15 cellular contexts compared by ENCODE assay signal in genomic region chr11:12269446-12270214, GRCh38.
DNase-seq lines count a peak whose midpoint lies in the region; ATAC-seq and TF ChIP-seq lines count a peak whose summit lies in the region.
"Had no signal": no experiment of that assay in that cellular context is flagged by ENCODE, and none has a peak within 500 bp of the region (broad histone marks: within the 10 kb centered on the region; RNA-seq: fewer than 3 reads in every experiment).

No MANE protein-coding gene starts in this region.

- no peak overlapping the region for H3K4me3 ChIP-seq in coronary artery
- no peak overlapping the region for H3K4me3 ChIP-seq in right lobe of liver
- H3K4me3 ChIP-seq in smooth muscle cell: no peak overlapping the region
- no peak overlapping the region for H3K4me3 ChIP-seq in endodermal cell (ENCODE audit: low read length)
- H3K4me3 ChIP-seq in adrenal gland: no peak overlapping the region
- H3K4me3 ChIP-seq: suprapubic skin had no signal

- no peaks in the 10 kb centered on the region for H3K79me2 ChIP-seq in smooth muscle cell (ENCODE audit: low read depth)

- H3K36me3 Mint-ChIP-seq in endodermal cell (ENCODE audit: low read depth): no peaks in the 10 kb centered on the region
- H3K36me3 Mint-ChIP-seq in CD4-positive, alpha-beta T cell (ENCODE audit: low read depth): no peaks in the 10 kb centered on the region

- H3K4me1 ChIP-seq in right lobe of liver (no peaks in the 10 kb centered on the region), smooth muscle cell (ENCODE audit: low read depth) (peaks cover 2% of the 10 kb centered on the region), endodermal cell (ENCODE audit: control insufficient read depth, insufficient read depth, low read length) (no peaks in the 10 kb centered on the region), adrenal gland (replicated peaks in 1 of 2) (no peaks in the 10 kb centered on the region)

- H3K4me2 ChIP-seq in smooth muscle cell: peak overlapping the region; percentile 12

- ATAC-seq in right lobe of liver: peak; percentile 6 to 53 (median 27)
- ATAC-seq in CD4-positive, alpha-beta T cell (ENCODE audit: poor library complexity): no peak

- no peaks in the 10 kb centered on the region for H3K9me3 Mint-ChIP-seq in endodermal cell
- H3K9me3 Mint-ChIP-seq in CD4-positive, alpha-beta T cell: no peaks in the 10 kb centered on the region

- peaks cover 4% of the 10 kb centered on the region for H3K4me1 Mint-ChIP-seq in endodermal cell
- H3K4me1 Mint-ChIP-seq in CD4-positive, alpha-beta T cell (ENCODE audit: low read depth): no peaks in the 10 kb centered on the region

- no peak overlapping the region for H3K4me3 Mint-ChIP-seq in endodermal cell
- no peak overlapping the region for H3K4me3 Mint-ChIP-seq in CD4-positive, alpha-beta T cell

- intact Hi-C loops in right lobe of liver (cut with DNase I): no loop called here
- intact Hi-C loops in adrenal gland (cut with DNase I): no loop called here
- intact Hi-C loops in CD4-positive, alpha-beta T cell (cut with DNase I, micrococcal nuclease): no loop called here

- no peaks in the 10 kb centered on the region for H3K27me3 Mint-ChIP-seq in endodermal cell (ENCODE audit: insufficient read depth)
- no peaks in the 10 kb centered on the region for H3K27me3 Mint-ChIP-seq in CD4-positive, alpha-beta T cell

- no peaks in the 10 kb centered on the region for H3K27me3 ChIP-seq in right lobe of liver
- no peaks in the 10 kb centered on the region for H3K27me3 ChIP-seq in smooth muscle cell (ENCODE audit: low read depth)
- H3K27me3 ChIP-seq in endodermal cell (ENCODE audit: control insufficient read depth, insufficient read depth, low read length, poor library complexity, severe bottlenecking): no peaks in the 10 kb centered on the region
- no peaks in the 10 kb centered on the region for H3K27me3 ChIP-seq in adrenal gland
- no peaks in the 10 kb centered on the region for H3K27me3 ChIP-seq in CD4-positive, alpha-beta T cell (ENCODE audit: control insufficient read depth, insufficient read depth, low read length)
- H3K27me3 ChIP-seq: suprapubic skin had no signal

- H3K9ac ChIP-seq in smooth muscle cell (ENCODE audit: low read depth): no peak overlapping the region
- no peak overlapping the region for H3K9ac ChIP-seq in endodermal cell (ENCODE audit: extremely low read depth, low read length, poor library complexity, severe bottlenecking)

- no peak overlapping the region for H2AFZ ChIP-seq in smooth muscle cell (ENCODE audit: low read depth)

- no peak for TF ChIP-seq POLR2A in right lobe of liver (IDR thresholded peaks at IDR 0.05)
- TF ChIP-seq POLR2A in adrenal gland (IDR thresholded peaks at IDR 0.05): no peak

- no peaks in the 10 kb centered on the region for H4K20me1 ChIP-seq in smooth muscle cell (ENCODE audit: low read depth)

- peaks cover 12% of the 10 kb centered on the region for H3F3A ChIP-seq in smooth muscle cell (ENCODE audit: low read depth)

- POLR2A ChIA-PET in CD4-positive, alpha-beta T cell (lab: Charles Lee): interaction anchor here (0.6 kb wide), 1 partner anchor 245 kb away, joined by 3 read pairs; no protein-coding TSS in a partner anchor

- H3K36me3 ChIP-seq in right lobe of liver (no peaks in the 10 kb centered on the region), smooth muscle cell (ENCODE audit: low read depth) (no peaks in the 10 kb centered on the region), endodermal cell (ENCODE audit: control insufficient read depth, insufficient read depth, low read length) (no peaks in the 10 kb centered on the region), adrenal gland (replicated peaks in 1 of 2) (no peaks in the 10 kb centered on the region)
- H3K36me3 ChIP-seq: WERI-Rb-1 had no signal

- no peak for TF ChIP-seq EP300 in Ishikawa (IDR thresholded peaks at IDR 0.05; ENCODE audit: borderline replicate concordance)

- TF ChIP-seq CTCF in coronary artery (IDR thresholded peaks at IDR 0.05) (no peak), right lobe of liver (IDR thresholded peaks at IDR 0.05) (no peak), smooth muscle cell (IDR thresholded peaks at IDR 0.05; ENCODE audit: borderline replicate concordance, insufficient read depth, poor library complexity, severe bottlenecking) (no peak), endodermal cell (conservative IDR thresholded peaks at IDR 0.05) (no peak), adrenal gland (IDR thresholded peaks at IDR 0.05) (no peak)
- TF ChIP-seq CTCF in CD4-positive, alpha-beta T cell (IDR thresholded peaks at IDR 0.05): no peak

- H3K27ac Mint-ChIP-seq in endodermal cell: no peak overlapping the region
- no peak overlapping the region for H3K27ac Mint-ChIP-seq in CD4-positive, alpha-beta T cell

- no peak for DNase-seq in coronary artery (ENCODE audit: low spot score)
- no peak for DNase-seq in right lobe of liver
- no peak for DNase-seq in smooth muscle cell (lab: John Stamatoyannopoulos, UW; ENCODE audit: unreplicated experiment)
- no peak for DNase-seq in endodermal cell
- no peak for DNase-seq in adrenal gland
- no peak for DNase-seq in CD4-positive, alpha-beta T cell
- no peak for DNase-seq in activated CD4-positive, alpha-beta T cell treated with anti-CD3 and anti-CD28 coated beads, Interleukin-2, amount 50 U/mL, for 4 hours
- DNase-seq: activated naive CD4-positive, alpha-beta T cell treated with anti-CD3 and anti-CD28 coated beads, Interleukin-2, amount 50 U/mL, for 16 hours; central memory CD4-positive, alpha-beta T cell; head of caudate nucleus; NCI-H2081 treated with DMSO at 0.1 percent for 48 hours; stimulated activated CD4-positive, alpha-beta T cell treated with anti-CD3 and anti-CD28 coated beads, Interleukin-12 subunit alpha, Interleukin-12 subunit beta, amount 100 ng/mL, for 4 hours; WERI-Rb-1 had no signal

- H3K27ac ChIP-seq in coronary artery: peak overlapping the region; percentile 83 to 88
- no peak overlapping the region for H3K27ac ChIP-seq in right lobe of liver
- H3K27ac ChIP-seq in smooth muscle cell (ENCODE audit: low read depth): peak overlapping the region; percentile 66
- no peak overlapping the region for H3K27ac ChIP-seq in endodermal cell (ENCODE audit: low read depth, low read length)
- peak overlapping the region in 1 of 5 donors; percentile 48 for H3K27ac ChIP-seq in adrenal gland
- H3K27ac ChIP-seq in CD4-positive, alpha-beta T cell (ENCODE audit: low read depth, low read length): no peak overlapping the region
- H3K27ac ChIP-seq: suprapubic skin, WERI-Rb-1 had no signal

- CTCF ChIA-PET in CD4-positive, alpha-beta T cell (lab: Charles Lee): no interaction called here

- no peak for TF ChIP-seq RAD21 in Ishikawa (IDR thresholded peaks at IDR 0.05; ENCODE audit: low read depth)

- no peaks in the 10 kb centered on the region for H3K9me3 ChIP-seq in right lobe of liver
- no peaks in the 10 kb centered on the region for H3K9me3 ChIP-seq in smooth muscle cell (replicated peaks; ENCODE audit: low read depth)
- no peaks in the 10 kb centered on the region for H3K9me3 ChIP-seq in endodermal cell (ENCODE audit: control insufficient read depth, low read length)
- no peaks in the 10 kb centered on the region for H3K9me3 ChIP-seq in adrenal gland (replicated peaks in 1 of 3)
- no peaks in the 10 kb centered on the region for H3K9me3 ChIP-seq in CD4-positive, alpha-beta T cell (ENCODE audit: control insufficient read depth, low read length)
- H3K9me3 ChIP-seq: suprapubic skin had no signal

- 20% methylated on average over 1 of the region's 12 CpGs for WGBS in right lobe of liver (ENCODE audit: insufficient coverage, low coverage, low lambda C conversion rate, missing lambda C conversion rate)
- WGBS in smooth muscle cell (ENCODE audit: low lambda C conversion rate): 77% methylated on average over 12 of the region's 12 CpGs
- WGBS in endodermal cell (ENCODE audit: insufficient coverage in 1 of 2, insufficient read length in 1 of 2), 2 experiments: 91 to 93% methylated on average over 10 to 12 of the region's 12 CpGs
- 68 to 81% (median 74%) methylated on average over 8 to 12 of the region's 12 CpGs for WGBS in adrenal gland, 4 donors

TF ChIP-seq in Ishikawa, 13 proteins besides CTCF, POLR2A, EP300 and RAD21:
- TF ChIP-seq FOXM1 (IDR thresholded peaks at IDR 0.05; ENCODE audit: borderline replicate concordance, low read depth) (no peak), CREB1 (IDR thresholded peaks at IDR 0.05; ENCODE audit: low read depth) (no peak), MAX (IDR thresholded peaks at IDR 0.05) (peak; percentile 35; the same call in 1 of the 2 replicates)
TF ChIP-seq in Ishikawa: peak in this region for 1.

Comparison
In these comparisons a context has a peak if more than half of its experiments do, and no peak if none do; other contexts are left out.
1. H3K27ac ChIP-seq: peak in coronary artery (2 of 2) and smooth muscle cell (single experiment); none in right lobe of liver (0 of 3), endodermal cell (single experiment) and CD4-positive, alpha-beta T cell (single experiment).